Comparison of ENCODE assay signal across 30 cellular contexts in genomic region chr7:71135663-71136062, GRCh38. TPM values are rescaled to one million over a fixed set of nuclear protein-coding genes. Genes with fewer than 3 reads are reported as not detected.
"Had no signal": no experiment of that assay in that cellular context is flagged by ENCODE, and none has a peak within 500 bp of the region (broad histone marks: within the 10 kb centered on the region; RNA-seq: fewer than 3 reads in every experiment).

No MANE protein-coding gene starts in this region.

- H3K4me1 Mint-ChIP-seq: activated B cell treated with CpG ODN at 0.5 μM for 24 hours; activated CD4-positive, alpha-beta T cell treated with anti-CD3 and anti-CD28 coated beads for 36 hours; activated CD8-positive, alpha-beta memory T cell treated with anti-CD3 and anti-CD28 coated beads, Interleukin-2, amount 10 ng/mL, durations not matched to agents 7 days and 5 days; stimulated activated effector memory CD8-positive, alpha-beta T cell treated with anti-CD3 and anti-CD28 coated beads, Interleukin-12 subunit alpha, Interleukin-12 subunit beta, amount 100 ng/mL, for 72 hours had no signal

- H3K4me3 ChIP-seq: heart right ventricle, lower lobe of right lung, stomach, suprapubic skin, vagina had no signal

- H3K4me1 ChIP-seq: lower lobe of right lung had no signal

- H3K27ac ChIP-seq: brain microvascular endothelial cell, epithelial cell of prostate, lower lobe of right lung, stomach, suprapubic skin, vagina had no signal

- H3K27ac Mint-ChIP-seq: activated B cell treated with CpG ODN at 0.5 μM for 24 hours; activated CD4-positive, alpha-beta T cell treated with anti-CD3 and anti-CD28 coated beads for 36 hours; activated CD8-positive, alpha-beta memory T cell treated with anti-CD3 and anti-CD28 coated beads, Interleukin-2, amount 10 ng/mL, durations not matched to agents 7 days and 5 days; activated CD8-positive, alpha-beta T cell treated with anti-CD3 and anti-CD28 coated beads for 36 hours; activated naive CD4-positive, alpha-beta T cell treated with anti-CD3 and anti-CD28 coated beads, Interleukin-2, amount 50 U/mL, for 72 hours; activated T-helper 1 cell treated with anti-CD3 and anti-CD28 coated beads, Interleukin-12 subunit alpha, Interleukin-12 subunit beta, Interleukin-2, Interleukin-4 antibody, amounts not matched to agents 30 ng/mL and 10 ng/mL and 1 ng/mL, durations not matched to agents 14 hours and 24 hours and 36 hours; naive thymus-derived CD4-positive, alpha-beta T cell; stimulated activated effector memory CD8-positive, alpha-beta T cell treated with anti-CD3 and anti-CD28 coated beads, Interleukin-12 subunit alpha, Interleukin-12 subunit beta, amount 100 ng/mL, for 72 hours; T-helper 1 cell treated with Interleukin-12 subunit alpha and Interleukin-12 subunit beta and Interleukin-4 antibody, amounts not matched to agents 30 μg/mL and 1 μg/mL, for 36 hours had no signal

- H3K4me3 Mint-ChIP-seq: activated B cell treated with CpG ODN at 0.5 μM for 24 hours; activated CD4-positive, alpha-beta T cell treated with anti-CD3 and anti-CD28 coated beads for 36 hours; activated CD8-positive, alpha-beta memory T cell treated with anti-CD3 and anti-CD28 coated beads, Interleukin-2, amount 10 ng/mL, durations not matched to agents 7 days and 5 days; activated CD8-positive, alpha-beta T cell treated with anti-CD3 and anti-CD28 coated beads for 36 hours; activated T-helper 1 cell treated with anti-CD3 and anti-CD28 coated beads, Interleukin-12 subunit alpha, Interleukin-12 subunit beta, Interleukin-2, Interleukin-4 antibody, amounts not matched to agents 30 ng/mL and 10 ng/mL and 1 ng/mL, durations not matched to agents 14 hours and 24 hours and 36 hours; naive thymus-derived CD4-positive, alpha-beta T cell; stimulated activated effector memory CD8-positive, alpha-beta T cell treated with anti-CD3 and anti-CD28 coated beads, Interleukin-12 subunit alpha, Interleukin-12 subunit beta, amount 100 ng/mL, for 72 hours; T-helper 1 cell treated with Interleukin-12 subunit alpha and Interleukin-12 subunit beta and Interleukin-4 antibody, amounts not matched to agents 30 μg/mL and 1 μg/mL, for 36 hours had no signal

- H3K9me3 Mint-ChIP-seq: activated B cell treated with CpG ODN at 0.5 μM for 24 hours; neural crest cell; stimulated activated effector memory CD8-positive, alpha-beta T cell treated with anti-CD3 and anti-CD28 coated beads, Interleukin-12 subunit alpha, Interleukin-12 subunit beta, amount 100 ng/mL, for 72 hours had no signal

- H3K27me3 ChIP-seq: vagina had no signal

- H3K36me3 ChIP-seq: brain microvascular endothelial cell, heart right ventricle, lower lobe of right lung, stomach, suprapubic skin, vagina had no signal

- DNase-seq: activated B cell treated with CpG ODN at 0.5 μM for 24 hours; activated CD4-positive, alpha-beta T cell treated with anti-CD3 and anti-CD28 coated beads for 36 hours; activated CD8-positive, alpha-beta memory T cell treated with anti-CD3 and anti-CD28 coated beads, Interleukin-2, amount 10 ng/mL, durations not matched to agents 7 days and 5 days; activated CD8-positive, alpha-beta T cell treated with anti-CD3 and anti-CD28 coated beads for 36 hours; activated gamma-delta T cell treated with Interleukin-2 at 50 U/mL for 16 hours; aorta; brain microvascular endothelial cell; cerebellar nuclear complex; cortex of kidney; islet precursor cell; left cardiac atrium; lower lobe of right lung; naive thymus-derived CD4-positive, alpha-beta T cell; occipital lobe; posterior cingulate gyrus; retina; stimulated activated CD4-positive, alpha-beta T cell treated with anti-CD3 and anti-CD28 coated beads, Interleukin-1b, Interleukin-23, amount 100 ng/mL, for 48 hours; stomach; T1000; trophoblast cell had no signal

- H3K36me3 Mint-ChIP-seq: stimulated activated effector memory CD8-positive, alpha-beta T cell treated with anti-CD3 and anti-CD28 coated beads, Interleukin-12 subunit alpha, Interleukin-12 subunit beta, amount 100 ng/mL, for 72 hours had no signal

RNA-seq across cellular contexts. Expression of gene GALNT17, which starts 3.7 kb away (rescaled TPM):
- total RNA-seq: activated B cell treated with CpG ODN at 0.5 μM for 24 hours; activated CD4-positive, alpha-beta T cell treated with anti-CD3 and anti-CD28 coated beads for 36 hours; activated CD8-positive, alpha-beta memory T cell treated with anti-CD3 and anti-CD28 coated beads, Interleukin-2, amount 10 ng/mL, durations not matched to agents 7 days and 5 days; activated CD8-positive, alpha-beta T cell treated with anti-CD3 and anti-CD28 coated beads for 36 hours; activated naive CD4-positive, alpha-beta T cell treated with anti-CD3 and anti-CD28 coated beads, Interleukin-2, amount 50 U/mL, for 72 hours; activated T-helper 1 cell treated with anti-CD3 and anti-CD28 coated beads, Interleukin-12 subunit alpha, Interleukin-12 subunit beta, Interleukin-2, Interleukin-4 antibody, amounts not matched to agents 30 ng/mL and 10 ng/mL and 1 ng/mL, durations not matched to agents 14 hours and 24 hours and 36 hours; fibroblast of villous mesenchyme; naive thymus-derived CD4-positive, alpha-beta T cell had no signal
